8 cellular contexts compared by ENCODE assay signal in genomic region chrX:2692221-2693122, GRCh38.
A peak's percentile ranks its signal among the peaks of the same experiment; 100 is the strongest.
DNase-seq lines count a peak whose midpoint lies in the region; ATAC-seq lines count a peak whose summit lies in the region.

No MANE protein-coding gene starts in this region.

- ATAC-seq in HG03565 (IDR thresholded peaks at IDR 0.05; ENCODE audit: unreplicated experiment): no peak

- DNase-seq in CD1c-positive myeloid dendritic cell (ENCODE audit: extremely low spot score): peak; percentile 36
- peak; percentile 35 for DNase-seq in NCI-H226
- DNase-seq in ecto neural progenitor cell (ENCODE audit: low spot score): peak; percentile 55
- DNase-seq in stimulated activated naive CD4-positive, alpha-beta T cell treated with Interleukin-2 at 50 U/mL for 16 hours (lab: John Stamatoyannopoulos, UW): no peak
- DNase-seq in DMS153 (lab: John Stamatoyannopoulos, UW): no peak
- no peak for DNase-seq in cortex of kidney (lab: John Stamatoyannopoulos, UW)

- no peaks in the 10 kb centered on the region for H3K9me3 ChIP-seq in mucosa of stomach (ENCODE audit: control insufficient read depth, low read length)

- peaks cover 15% of the 10 kb centered on the region for H3K4me1 ChIP-seq in mucosa of stomach (ENCODE audit: control insufficient read depth, insufficient read depth, low read length)

- H3K4me3 ChIP-seq in mucosa of stomach (ENCODE audit: low read length): peak overlapping the region; percentile 78

- peak overlapping the region; percentile 87 for H3K9ac ChIP-seq in mucosa of stomach (ENCODE audit: low read length)

- H3K27me3 ChIP-seq in mucosa of stomach (ENCODE audit: control insufficient read depth, insufficient read depth, low read length): no peaks in the 10 kb centered on the region

- no peaks in the 10 kb centered on the region for H3K36me3 ChIP-seq in mucosa of stomach (ENCODE audit: control insufficient read depth, insufficient read depth, low read length)

Comparison
In these comparisons a context has a peak if more than half of its experiments do, and no peak if none do; other contexts are left out.
1. DNase-seq: peak in CD1c-positive myeloid dendritic cell (single experiment), NCI-H226 (single experiment) and ecto neural progenitor cell (single experiment); none in stimulated activated naive CD4-positive, alpha-beta T cell treated with Interleukin-2 at 50 U/mL for 16 hours (single experiment), DMS153 (single experiment) and cortex of kidney (single experiment).